Comparison of ENCODE assay signal across 10 cellular contexts in genomic region chr1:87155648-87156047, GRCh38.
"Had no signal": no experiment of that assay in that cellular context is flagged by ENCODE, and none has a peak within 500 bp of the region (broad histone marks: within the 10 kb centered on the region; RNA-seq: fewer than 3 reads in every experiment).

No MANE protein-coding gene starts in this region.

- H3K36me3 Mint-ChIP-seq: activated naive CD4-positive, alpha-beta T cell treated with anti-CD3 and anti-CD28 coated beads, Interleukin-2, amount 50 U/mL, for 72 hours had no signal

- H3K9me3 Mint-ChIP-seq: activated naive CD4-positive, alpha-beta T cell treated with anti-CD3 and anti-CD28 coated beads, Interleukin-2, amount 50 U/mL, for 72 hours had no signal

- H3K27ac Mint-ChIP-seq: activated naive CD4-positive, alpha-beta T cell treated with anti-CD3 and anti-CD28 coated beads, Interleukin-2, amount 50 U/mL, for 72 hours had no signal

- DNase-seq: activated effector memory CD4-positive, alpha-beta T cell treated with Interleukin-2 at 50 U/mL for 16 hours; activated T-cell treated with anti-CD3 and anti-CD28 coated beads, Interleukin-2, amount 50 U/mL, for 1 hour; amniotic stem cell; esophagus squamous epithelium; foreskin fibroblast; left colon; retina; thyroid gland; uterus had no signal

- ATAC-seq: activated naive CD4-positive, alpha-beta T cell treated with anti-CD3 and anti-CD28 coated beads, Interleukin-2, amount 50 U/mL, for 72 hours had no signal
